8 cellular contexts compared by ENCODE assay signal in the genomic region with DNA sequence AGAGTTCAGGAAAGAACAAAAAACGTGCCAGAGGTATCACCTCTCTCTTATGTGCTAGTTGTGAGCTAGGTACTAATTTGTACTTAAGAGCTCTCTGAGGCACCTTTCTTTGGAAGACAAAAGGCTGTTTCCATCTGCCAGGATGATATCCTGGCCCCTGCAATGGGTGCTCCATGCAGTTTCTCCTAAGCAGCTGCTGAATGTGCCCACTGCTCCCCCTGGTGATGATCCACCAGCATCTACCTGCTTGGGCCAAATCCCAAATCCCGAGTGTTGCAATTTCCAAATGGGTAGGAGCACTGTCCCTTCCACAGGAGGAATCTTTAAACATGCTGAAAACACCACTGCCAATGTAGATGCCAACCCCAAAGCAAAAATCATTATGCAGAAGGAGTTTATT.
DNase-seq lines count a peak whose midpoint lies in the region; FAIRE-seq and TF ChIP-seq lines count a peak whose summit lies in the region.

No MANE protein-coding gene starts in this region.

- TF ChIP-seq CTCF in BE2C (IDR thresholded peaks at IDR 0.05; ENCODE audit: low read depth, low read length) (peak; percentile 91), hepatocyte (IDR thresholded peaks at IDR 0.05; ENCODE audit: poor library complexity) (peak; percentile 67)

- 18% methylated on average over 2 of the region's 2 CpGs for WGBS in hepatocyte (ENCODE audit: low lambda C conversion rate, missing lambda C conversion rate)

- no peak for FAIRE-seq in HTR-8/SVneo (lab: Jason Lieb, UNC)

- H3K27ac ChIP-seq in SJCRH30: no peak overlapping the region; the same call in 1 of the 2 replicates
- no peak overlapping the region for H3K27ac ChIP-seq in hepatocyte

- no peak overlapping the region for H2AFZ ChIP-seq in hepatocyte

- peak; percentile 67 for DNase-seq in BE2C
- peak; percentile 27 for DNase-seq in HTR-8/SVneo (ENCODE audit: insufficient read length, low spot score)
- DNase-seq in SJCRH30: peak; percentile 55 to 70
- peak; percentile 76 for DNase-seq in hepatocyte (ENCODE audit: low spot score)
- DNase-seq in NCI-H1048 (lab: John Stamatoyannopoulos, UW): no peak
- DNase-seq in stimulated activated naive CD4-positive, alpha-beta T cell (lab: John Stamatoyannopoulos, UW): no peak
- DNase-seq in central memory CD4-positive, alpha-beta T cell: no peak
- no peak for DNase-seq in activated naive CD4-positive, alpha-beta T cell treated with Interleukin-2 at 50 U/mL for 16 hours

- H3K9me3 ChIP-seq in BE2C: no peaks in the 10 kb centered on the region
- H3K9me3 ChIP-seq in SJCRH30 (replicated peaks): no peaks in the 10 kb centered on the region
- no peaks in the 10 kb centered on the region for H3K9me3 ChIP-seq in hepatocyte (ENCODE audit: low read depth)

- H3K4me1 ChIP-seq in BE2C: no peaks in the 10 kb centered on the region
- peaks cover 12% of the 10 kb centered on the region for H3K4me1 ChIP-seq in SJCRH30
- no peaks in the 10 kb centered on the region for H3K4me1 ChIP-seq in hepatocyte (ENCODE audit: insufficient read depth)

- no peak overlapping the region for H3K4me3 ChIP-seq in BE2C (ENCODE audit: low read depth, low read length)
- H3K4me3 ChIP-seq in SJCRH30: no peak overlapping the region
- no peak overlapping the region for H3K4me3 ChIP-seq in hepatocyte

- no peaks in the 10 kb centered on the region for H4K20me1 ChIP-seq in hepatocyte (ENCODE audit: insufficient read depth, poor library complexity, severe bottlenecking)

- no peak overlapping the region for H3K4me2 ChIP-seq in hepatocyte

- H3K36me3 ChIP-seq in BE2C (no peaks in the 10 kb centered on the region; the same call in 1 of the 2 replicates), SJCRH30 (no peaks in the 10 kb centered on the region), hepatocyte (replicated peaks; ENCODE audit: insufficient read depth, low read depth) (no peaks in the 10 kb centered on the region)

- no peaks in the 10 kb centered on the region for H3K9me2 ChIP-seq in hepatocyte (replicated peaks; ENCODE audit: insufficient read depth)

- H3K79me2 ChIP-seq in hepatocyte: no peaks in the 10 kb centered on the region

- H3K27me3 ChIP-seq in BE2C (no peaks in the 10 kb centered on the region), SJCRH30 (0 out of 2 replicates have a peak, but pooled peaks cover 2% of the 10 kb centered on the region), hepatocyte (peaks cover 4% of the 10 kb centered on the region)

Comparison
In these comparisons a context has a peak if more than half of its experiments do, and no peak if none do; other contexts are left out.
1. DNase-seq: peak in BE2C (single experiment), HTR-8/SVneo (single experiment), SJCRH30 (2 of 2) and hepatocyte (single experiment); none in NCI-H1048 (single experiment), stimulated activated naive CD4-positive, alpha-beta T cell (0 of 6), central memory CD4-positive, alpha-beta T cell (single experiment) and activated naive CD4-positive, alpha-beta T cell treated with Interleukin-2 at 50 U/mL for 16 hours (single experiment).